ENCODE assay signal across 9 cellular contexts in genomic region chr2:70103531-70104061, GRCh38. TPM values are rescaled to one million over a fixed set of nuclear protein-coding genes. Genes with fewer than 3 reads are reported as not detected.
DNase-seq lines count a peak whose midpoint lies in the region; ATAC-seq and TF ChIP-seq lines count a peak whose summit lies in the region.
"Had no signal": no experiment of that assay in that cellular context is flagged by ENCODE, and none has a peak within 500 bp of the region (broad histone marks: within the 10 kb centered on the region; RNA-seq: fewer than 3 reads in every experiment).

No MANE protein-coding gene starts in this region.

- no peaks in the 10 kb centered on the region for H4K20me1 ChIP-seq in OCI-LY1 (ENCODE audit: insufficient read depth, low read length)

- H3K4me3 ChIP-seq in OCI-LY1 (ENCODE audit: low read depth, low read length, poor library complexity, severe bottlenecking) = peak overlapping the region; percentile 44
- H3K4me3 ChIP-seq in esophagus squamous epithelium = no peak overlapping the region
- no peak overlapping the region for H3K4me3 ChIP-seq in MG63

- H3K27ac Mint-ChIP-seq in stimulated activated effector memory CD8-positive, alpha-beta T cell treated with anti-CD3 and anti-CD28 coated beads, Interleukin-12 subunit alpha, Interleukin-12 subunit beta, amount 100 ng/mL, for 72 hours = peak overlapping the region; percentile 95

- WGBS in esophagus squamous epithelium, 2 donors = 43% methylated on average over 1 of the region's 5 CpGs; no CpG with 5 or more reads in 1 of the 2 donors

- H3K36me3 ChIP-seq in OCI-LY1 (ENCODE audit: insufficient read depth, low read length) = no peaks in the 10 kb centered on the region
- H3K36me3 ChIP-seq in esophagus squamous epithelium = no peaks in the 10 kb centered on the region
- H3K36me3 ChIP-seq in MG63 = no peaks in the 10 kb centered on the region
- H3K36me3 ChIP-seq: brain microvascular endothelial cell had no signal

- H3K9me2 ChIP-seq in OCI-LY1 (ENCODE audit: low read depth, low read length) = no peaks in the 10 kb centered on the region

- H3K9me3 ChIP-seq in OCI-LY1 (ENCODE audit: low read length) (no peaks in the 10 kb centered on the region), esophagus squamous epithelium (no peaks in the 10 kb centered on the region), MG63 (no peaks in the 10 kb centered on the region)

- 0 out of 2 replicates have a peak, but pooled peaks cover 9% of the 10 kb centered on the region for H3F3A ChIP-seq in OCI-LY1 (ENCODE audit: insufficient read depth, low read length)

- TF ChIP-seq CTCF in OCI-LY1 (IDR thresholded peaks at IDR 0.05; ENCODE audit: low read length) = peak; percentile 30; the same call in 1 of the 2 replicates
- no peak for TF ChIP-seq CTCF in esophagus squamous epithelium (IDR thresholded peaks at IDR 0.05)

- H3K4me1 ChIP-seq in OCI-LY1 (ENCODE audit: insufficient read depth, low read length, severe bottlenecking) (peaks cover 47% of the 10 kb centered on the region), esophagus squamous epithelium (peaks cover 4 to 13% (median 6%) of the 10 kb centered on the region in 3 donors)

- H3K9me3 Mint-ChIP-seq in stimulated activated effector memory CD8-positive, alpha-beta T cell treated with anti-CD3 and anti-CD28 coated beads, Interleukin-12 subunit alpha, Interleukin-12 subunit beta, amount 100 ng/mL, for 72 hours = no peaks in the 10 kb centered on the region

- H3K36me3 Mint-ChIP-seq in stimulated activated effector memory CD8-positive, alpha-beta T cell treated with anti-CD3 and anti-CD28 coated beads, Interleukin-12 subunit alpha, Interleukin-12 subunit beta, amount 100 ng/mL, for 72 hours = peaks cover 15% of the 10 kb centered on the region

- peak overlapping the region; percentile 93 for H3K27ac ChIP-seq in OCI-LY1 (ENCODE audit: low read depth, low read length, poor library complexity, severe bottlenecking)
- H3K27ac ChIP-seq in esophagus squamous epithelium = peak overlapping the region in 3 of 4 donors; percentile 17 to 53 (median 33)

- H3K27me3 ChIP-seq in OCI-LY1 (ENCODE audit: insufficient read depth, low read length) (no peaks in the 10 kb centered on the region), esophagus squamous epithelium (no peaks in the 10 kb centered on the region), MG63 (no peaks in the 10 kb centered on the region)
- H3K27me3 ChIP-seq: brain microvascular endothelial cell had no signal

- intact Hi-C loops in esophagus squamous epithelium (cut with DNase I) = no loop called here

- peak; percentile 71 for ATAC-seq in stimulated activated effector memory CD8-positive, alpha-beta T cell treated with anti-CD3 and anti-CD28 coated beads, Interleukin-12 subunit alpha, Interleukin-12 subunit beta, amount 100 ng/mL, for 72 hours

- peaks cover 48% of the 10 kb centered on the region for H3K4me1 Mint-ChIP-seq in stimulated activated effector memory CD8-positive, alpha-beta T cell treated with anti-CD3 and anti-CD28 coated beads, Interleukin-12 subunit alpha, Interleukin-12 subunit beta, amount 100 ng/mL, for 72 hours

- TF ChIP-seq POLR2A in GM18951 (IDR thresholded peaks at IDR 0.05; ENCODE audit: extremely low read depth, insufficient read depth, insufficient read length) = peak; percentile 35
- TF ChIP-seq POLR2A in esophagus squamous epithelium (IDR thresholded peaks at IDR 0.05) = peak in 1 of 4 donors; percentile 22

- H3K4me2 ChIP-seq in OCI-LY1 (ENCODE audit: low read length) = peak overlapping the region; percentile 63

- H3K4me3 Mint-ChIP-seq in stimulated activated effector memory CD8-positive, alpha-beta T cell treated with anti-CD3 and anti-CD28 coated beads, Interleukin-12 subunit alpha, Interleukin-12 subunit beta, amount 100 ng/mL, for 72 hours = peak overlapping the region; percentile 82

- in situ Hi-C loops in GM18951 (cut with MboI; ENCODE audit: low sequenced_read_pairs, unreplicated experiment) = loop anchor here (10.0 kb wide), 1 partner anchor 941 kb away; no protein-coding TSS in a partner anchor

- H3K79me2 ChIP-seq in OCI-LY1 (ENCODE audit: insufficient read depth, low read length) = no peaks in the 10 kb centered on the region

- no peak for DNase-seq in esophagus squamous epithelium (lab: John Stamatoyannopoulos, UW)
- peak in 1 of 2 donors; percentile 70 for DNase-seq in stimulated activated effector memory CD8-positive, alpha-beta T cell treated with anti-CD3 and anti-CD28 coated beads, Interleukin-12 subunit alpha, Interleukin-12 subunit beta, amount 100 ng/mL, for 72 hours (ENCODE audit: low spot score in 2 of 2)
- no peak for DNase-seq in iPS-NIHi11 (ENCODE audit: low spot score)
- no peak for DNase-seq in amygdala (lab: John Stamatoyannopoulos, UW)
- DNase-seq in MG63 = no peak
- DNase-seq: brain microvascular endothelial cell, SIG-M5 had no signal

- H3K9ac ChIP-seq in OCI-LY1 (ENCODE audit: low read length) = peak overlapping the region; percentile 64

- peak overlapping the region; percentile 80 for H2AFZ ChIP-seq in OCI-LY1 (ENCODE audit: low read length)

RNA-seq across cellular contexts. Expression of gene PCBP1, which starts 16.3 kb away (rescaled TPM):
- total RNA-seq in esophagus squamous epithelium = 100 to 1,000 TPM in 3 of 4 donors, 10 to 100 TPM in 1; 96.8 to 205 (median 177) TPM
- total RNA-seq in MG63 (2014; rRNA removed; shearing (Covaris generic); ENCODE audit: low replicate concordance) = 92.9 and 104 TPM in 2 replicates
